In the genomic region with DNA sequence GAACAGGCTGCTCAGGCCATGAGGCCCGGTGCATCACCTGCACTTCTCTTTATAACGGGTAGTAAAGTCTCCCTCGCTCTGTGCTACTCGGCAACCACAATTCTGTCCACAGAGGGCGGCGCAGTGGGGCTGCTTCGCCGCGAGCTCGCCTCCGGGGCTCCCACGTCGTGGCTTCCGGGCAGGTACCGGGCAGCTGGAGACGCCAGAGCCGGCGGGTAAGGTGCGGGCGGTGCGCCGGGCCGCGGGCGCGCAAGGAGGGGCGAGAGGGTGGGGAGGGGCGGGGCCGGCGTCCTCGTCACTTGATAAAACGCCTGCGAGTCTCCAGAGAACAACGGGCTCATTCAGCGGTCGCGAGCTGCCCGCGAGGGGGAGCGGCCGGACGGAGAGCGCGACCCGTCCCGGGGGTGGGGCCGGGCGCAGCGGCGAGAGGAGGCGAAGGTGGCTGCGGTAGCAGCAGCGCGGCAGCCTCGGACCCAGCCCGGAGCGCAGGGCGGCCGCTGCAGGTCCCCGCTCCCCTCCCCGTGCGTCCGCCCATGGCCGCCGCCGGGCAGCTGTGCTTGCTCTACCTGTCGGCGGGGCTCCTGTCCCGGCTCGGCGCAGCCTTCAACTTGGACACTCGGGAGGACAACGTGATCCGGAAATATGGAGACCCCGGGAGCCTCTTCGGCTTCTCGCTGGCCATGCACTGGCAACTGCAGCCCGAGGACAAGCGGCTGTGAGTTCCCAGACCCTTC, we compare ENCODE assay signal across 8 cellular contexts. TPM values are rescaled to one million over a fixed set of nuclear protein-coding genes. Genes with fewer than 3 reads are reported as not detected.
DNase-seq lines count a peak whose midpoint lies in the region; TF ChIP-seq lines count a peak whose summit lies in the region.

A gene (plus strand): TSS at position 331 of the 734 bp plus-strand sequence.

- peak within 1 kb of the TSS; percentile 70 to 89 (median 71); a peak in 5 of 7 replicates for H3K27ac Mint-ChIP-seq in H9
- H3K27ac Mint-ChIP-seq in activated CD4-positive, alpha-beta memory T cell treated with anti-CD3 and anti-CD28 coated beads, Interleukin-2, amount 10 ng/mL, durations not matched to agents 7 days and 5 days, result no peak within 1 kb of the TSS

- H3K4me1 Mint-ChIP-seq in H9, result peaks cover 57 to 63% of the 10 kb centered on the region in 2 experiments
- H3K4me1 Mint-ChIP-seq in activated CD4-positive, alpha-beta memory T cell treated with anti-CD3 and anti-CD28 coated beads, Interleukin-2, amount 10 ng/mL, durations not matched to agents 7 days and 5 days, result peaks cover 29% of the 10 kb centered on the region

- H3K9ac ChIP-seq in H9 (ENCODE audit: extremely low read depth, insufficient read length, low read length), result peak within 1 kb of the TSS; percentile 66

- H3K27me3 ChIP-seq in H9 (ENCODE audit: insufficient read depth, low read length), result no peaks in the 10 kb centered on the region; the same call in 1 of the 2 replicates
- H3K27me3 ChIP-seq in dorsolateral prefrontal cortex, result peaks cover 0 to 19% (median 0%) of the 10 kb centered on the region in 45 donors

- TF ChIP-seq CTCF in H9 (conservative IDR thresholded peaks at IDR 0.05) (peak; percentile 41; the same call in 2 of the 3 replicates), dorsolateral prefrontal cortex (IDR thresholded peaks at IDR 0.05 in 54 of 56, conservative IDR thresholded peaks at IDR 0.05 in 2 of 56; ENCODE audit: low read depth in 1 of 56, partially characterized antibody in 56 of 56) (peak in 41 of 56 donors; percentile 12 to 60 (median 32)), lower leg skin (IDR thresholded peaks at IDR 0.05) (no peak)

- H3K79me2 ChIP-seq in H9 (ENCODE audit: insufficient read depth, low read length), result peaks cover 19% of the 10 kb centered on the region; the same call in 1 of the 2 replicates

- no peak within 1 kb of the TSS for H2AFZ ChIP-seq in H9 (ENCODE audit: low read length)

- peaks cover 13% of the 10 kb centered on the region for H3K23me2 ChIP-seq in H9 (ENCODE audit: insufficient read length, low read depth, low read length, poor library complexity, severe bottlenecking)

- H2BK5ac ChIP-seq in H9 (ENCODE audit: insufficient read length, low read length), result no peak within 1 kb of the TSS

- peak within 1 kb of the TSS; percentile 40 for H3K18ac ChIP-seq in H9 (ENCODE audit: insufficient read length, low read depth, low read length)

- no peaks in the 10 kb centered on the region for H4K20me1 ChIP-seq in H9 (ENCODE audit: control insufficient read depth, insufficient read depth, insufficient read length)

- H2AK5ac ChIP-seq in H9 (ENCODE audit: insufficient read length, low read length), result no peak within 1 kb of the TSS

- peaks cover 0 to 6% (median 3%) of the 10 kb centered on the region in 3 experiments; a peak in 3 of 7 replicates for H3K36me3 Mint-ChIP-seq in H9 (ENCODE audit: insufficient read depth in 1 of 3, low read depth in 3 of 3)
- H3K36me3 Mint-ChIP-seq in activated CD4-positive, alpha-beta memory T cell treated with anti-CD3 and anti-CD28 coated beads, Interleukin-2, amount 10 ng/mL, durations not matched to agents 7 days and 5 days (ENCODE audit: low read depth), result no peaks in the 10 kb centered on the region

- POLR2A ChIA-PET in activated CD4-positive, alpha-beta memory T cell treated with anti-CD3 and anti-CD28 coated beads, Interleukin-2, amount 10 ng/mL, durations not matched to agents 7 days and 5 days (lab: Charles Lee), result interaction anchor here (0.8 to 3.6 kb wide), 6 partner anchors 9 to 35 kb away, joined by 3 to 34 read pairs (median 5); no protein-coding TSS in a partner anchor

- H3K9me3 Mint-ChIP-seq in H9, result no peaks in the 10 kb centered on the region
- no peaks in the 10 kb centered on the region for H3K9me3 Mint-ChIP-seq in activated CD4-positive, alpha-beta memory T cell treated with anti-CD3 and anti-CD28 coated beads, Interleukin-2, amount 10 ng/mL, durations not matched to agents 7 days and 5 days

- H3K4me1 ChIP-seq in H9 (ENCODE audit: insufficient read depth, low read length), result peaks cover 15% of the 10 kb centered on the region; the same call in 1 of the 2 replicates

- H3T11ph ChIP-seq in H9 (ENCODE audit: low read length), result no peak within 1 kb of the TSS

- H3K4ac ChIP-seq in H9 (ENCODE audit: low read depth, low read length), result no peak within 1 kb of the TSS

- H2BK12ac ChIP-seq in H9 (ENCODE audit: insufficient read length, low read depth, low read length), result no peak within 1 kb of the TSS

- peak; percentile 62 to 74 for DNase-seq in AML-193 (lab: John Stamatoyannopoulos, UW)
- DNase-seq in H9, result peak; percentile 88
- DNase-seq in NCI-H524 (lab: John Stamatoyannopoulos, UW), result peak; percentile 23 to 53
- DNase-seq in activated CD4-positive, alpha-beta memory T cell treated with anti-CD3 and anti-CD28 coated beads, Interleukin-2, amount 10 ng/mL, durations not matched to agents 7 days and 5 days, result peak; percentile 74
- peak in 9 of 10 donors; percentile 42 to 80 (median 60) for DNase-seq in dorsolateral prefrontal cortex
- peak in 1 of 2 donors; percentile 92 for DNase-seq in lower leg skin (ENCODE audit: low spot score in 2 of 2)
- peak; percentile 78 for DNase-seq in stimulated activated CD4-positive, alpha-beta T cell treated with anti-CD3 and anti-CD28 coated beads, Interleukin-4, amount 100 ng/mL, for 1 hour
- DNase-seq in inferior parietal cortex (ENCODE audit: extremely low spot score), result no peak

- H4K5ac ChIP-seq in H9 (ENCODE audit: insufficient read length, low read depth, low read length), result no peak within 1 kb of the TSS

- intact Hi-C loops in dorsolateral prefrontal cortex (cut with DNase I) (loop anchor here in 1 of 2 donors (2.0 kb wide), 1 partner anchor 35 kb away; no protein-coding TSS in a partner anchor), lower leg skin (cut with DNase I; ENCODE audit: low total_unique reads) (no loop called here)

- no CpG with 5 or more reads among the region's 79 CpGs for WGBS in H9 (ENCODE audit: extremely low coverage, insufficient read length, low lambda C conversion rate)
- WGBS in lower leg skin, 2 donors, result 0 to 1% methylated on average over 19 to 79 of the region's 79 CpGs

- H3K9me3 ChIP-seq in H9 (ENCODE audit: control insufficient read depth, low read depth, low read length), result no peaks in the 10 kb centered on the region

- peak within 1 kb of the TSS; percentile 73 to 91 for H3K4me3 Mint-ChIP-seq in H9
- H3K4me3 Mint-ChIP-seq in activated CD4-positive, alpha-beta memory T cell treated with anti-CD3 and anti-CD28 coated beads, Interleukin-2, amount 10 ng/mL, durations not matched to agents 7 days and 5 days, result peak within 1 kb of the TSS; percentile 73

- peaks cover 4% of the 10 kb centered on the region for H3K27me3 Mint-ChIP-seq in H9 (ENCODE audit: low read depth)
- peaks cover 62% of the 10 kb centered on the region for H3K27me3 Mint-ChIP-seq in activated CD4-positive, alpha-beta memory T cell treated with anti-CD3 and anti-CD28 coated beads, Interleukin-2, amount 10 ng/mL, durations not matched to agents 7 days and 5 days

- no peak within 1 kb of the TSS for H3K23ac ChIP-seq in H9 (ENCODE audit: insufficient read length, low read depth, low read length)

- peaks cover 2% of the 10 kb centered on the region for H3K79me1 ChIP-seq in H9 (ENCODE audit: insufficient read depth, low read depth, low read length, poor library complexity, severe bottlenecking)

- H2BK20ac ChIP-seq in H9 (ENCODE audit: low read depth, low read length, poor library complexity, severe bottlenecking), result no peak within 1 kb of the TSS

- TF ChIP-seq POLR2A in lower leg skin (IDR thresholded peaks at IDR 0.05), result no peak

- H3K56ac ChIP-seq in H9 (ENCODE audit: insufficient read length, low read depth, low read length), result no peak within 1 kb of the TSS

- H4K91ac ChIP-seq in H9 (ENCODE audit: insufficient read length, low read depth, low read length), result no peak within 1 kb of the TSS

- H3K14ac ChIP-seq in H9 (ENCODE audit: insufficient read depth, low read length), result peak within 1 kb of the TSS; percentile 78

- peak within 1 kb of the TSS; percentile 81 for H3K4me2 ChIP-seq in H9 (ENCODE audit: insufficient read depth, insufficient read length, low read length)

- no peak within 1 kb of the TSS for H2BK120ac ChIP-seq in H9 (ENCODE audit: low read depth, low read length, poor library complexity, severe bottlenecking)

- H2BK15ac ChIP-seq in H9 (ENCODE audit: low read depth, low read length), result no peak within 1 kb of the TSS; the same call in 1 of the 2 replicates

- no peak within 1 kb of the TSS for H4K8ac ChIP-seq in H9 (replicated peaks; ENCODE audit: insufficient read length, low read depth, low read length)

- CTCF ChIA-PET in activated CD4-positive, alpha-beta memory T cell treated with anti-CD3 and anti-CD28 coated beads, Interleukin-2, amount 10 ng/mL, durations not matched to agents 7 days and 5 days (lab: Charles Lee), result interaction anchor here (0.6 to 6.3 kb wide), 9 partner anchors 9 to 204 kb away, joined by 3 to 94 read pairs (median 4); no protein-coding TSS in a partner anchor

- H3K4me3 ChIP-seq in dorsolateral prefrontal cortex (peak within 1 kb of the TSS; percentile 54 to 96 (median 78)), lower leg skin (ENCODE audit: low read depth, poor library complexity, severe bottlenecking) (peak within 1 kb of the TSS; percentile 70)

- no peak within 1 kb of the TSS for H3K27ac ChIP-seq in H9 (ENCODE audit: insufficient read length, low read depth, low read length)
- H3K27ac ChIP-seq in dorsolateral prefrontal cortex, result peak within 1 kb of the TSS in 49 of 59 donors; percentile 1 to 85 (median 67)

RNA-seq across cellular contexts. Expression of the gene that starts here (rescaled TPM):
- 78.3 and 78.9 TPM in 2 replicates for total RNA-seq in H9 (2021)
- 10 to 100 TPM; 17.7 to 18.0 TPM for total RNA-seq in activated CD4-positive, alpha-beta memory T cell treated with anti-CD3 and anti-CD28 coated beads, Interleukin-2, amount 10 ng/mL, durations not matched to agents 7 days and 5 days
- total RNA-seq in dorsolateral prefrontal cortex, result 10 to 100 TPM; 15.5 to 84.3 (median 30.7) TPM
- 100 to 1,000 TPM in 3 of 4 donors, 10 to 100 TPM in 1; 93.3 to 153 (median 128) TPM for total RNA-seq in lower leg skin

Comparison
In these comparisons a context has a peak if more than half of its experiments do, and no peak if none do; other contexts are left out.
1. CTCF ChIP-seq: peak in H9 (single experiment) and dorsolateral prefrontal cortex (41 of 56); none in lower leg skin (0 of 3).